In genomic region chr6:27139753-27140522, GRCh38 we compare ENCODE assay signal across 8 cellular contexts.
DNase-seq lines count a peak whose midpoint lies in the region; ATAC-seq and TF ChIP-seq lines count a peak whose summit lies in the region.

No MANE protein-coding gene starts in this region.

- TF ChIP-seq CTCF in AG09309 (IDR thresholded peaks at IDR 0.05; ENCODE audit: control insufficient read depth, insufficient read depth, low read depth, low read length, missing control alignments), result no peak
- TF ChIP-seq CTCF in WI38 (IDR thresholded peaks at IDR 0.05; ENCODE audit: low read depth, low read length), result no peak
- TF ChIP-seq CTCF in sigmoid colon (IDR thresholded peaks at IDR 0.05), result no peak

- TF ChIP-seq POLR2A in GM19193 (IDR thresholded peaks at IDR 0.05; ENCODE audit: extremely low read depth, insufficient read depth, insufficient read length) (peak; percentile 21), sigmoid colon (IDR thresholded peaks at IDR 0.05) (no peak)

- ATAC-seq in HG03439 (IDR thresholded peaks at IDR 0.05; ENCODE audit: unreplicated experiment) (peak; percentile 6), Right ventricle myocardium superior (ENCODE audit: poor library complexity) (peak; percentile 60)

- peaks cover 0 to 22% (median 16%) of the 10 kb centered on the region in 4 donors for H3K4me1 ChIP-seq in sigmoid colon

- H3K4me3 ChIP-seq in AG09309 (ENCODE audit: control insufficient read depth, low read depth, low read length) (peak overlapping the region; percentile 38), WI38 (ENCODE audit: low read depth, low read length) (peak overlapping the region; percentile 71), sigmoid colon (peak overlapping the region; percentile 35 to 60 (median 52))

- WGBS in sigmoid colon, 2 donors, result 12 to 40% methylated on average over 18 of the region's 18 CpGs

- H3K36me3 ChIP-seq in sigmoid colon, result no peaks in the 10 kb centered on the region

- no peak for TF ChIP-seq EP300 in sigmoid colon (IDR thresholded peaks at IDR 0.05)

- no peaks in the 10 kb centered on the region for H3K27me3 ChIP-seq in sigmoid colon

- peak overlapping the region; percentile 80 to 88 (median 80) for H3K27ac ChIP-seq in sigmoid colon

- DNase-seq in AG09309 (ENCODE audit: low read depth), result no peak
- no peak for DNase-seq in Right ventricle myocardium superior
- DNase-seq in sigmoid colon, result no peak
- no peak for DNase-seq in activated gamma-delta T cell (lab: John Stamatoyannopoulos, UW)
- DNase-seq in H4 (ENCODE audit: low spot score), result no peak

- no peaks in the 10 kb centered on the region for H3K9me3 ChIP-seq in sigmoid colon

- intact Hi-C loops in Right ventricle myocardium superior (cut with DNase I) (no loop called here), sigmoid colon (cut with DNase I) (loop anchor here (10.0 kb wide), 5 partner anchors 935 to 1845 kb away; a partner anchor contains a TSS)
